8 cellular contexts compared by ENCODE assay signal in genomic region chr1:18941221-18942141, GRCh38.
DNase-seq lines count a peak whose midpoint lies in the region; ATAC-seq lines count a peak whose summit lies in the region.

No MANE protein-coding gene starts in this region.

- ATAC-seq in HG03457 (IDR thresholded peaks at IDR 0.05; ENCODE audit: unreplicated experiment) = no peak
- ATAC-seq in GM19328 (IDR thresholded peaks at IDR 0.05; ENCODE audit: unreplicated experiment) = no peak

- DNase-seq in NCI-H146 (lab: John Stamatoyannopoulos, UW) = peak; percentile 8
- no peak for DNase-seq in NCI-H146 treated with DMSO at 0.1 percent for 48 hours (lab: John Stamatoyannopoulos, UW; ENCODE audit: unreplicated experiment)
- DNase-seq in brain pericyte (ENCODE audit: low read depth, low spot score) = peak; percentile 90
- peak; percentile 69 for DNase-seq in islet precursor cell
- DNase-seq in stromal cell of bone marrow (ENCODE audit: low read depth) = peak; percentile 81
- no peak for DNase-seq in NCI-H1105 treated with DMSO at 0.1 percent for 48 hours (lab: John Stamatoyannopoulos, UW)

Comparison
In these comparisons a context has a peak if more than half of its experiments do, and no peak if none do; other contexts are left out.
1. DNase-seq: peak in NCI-H146 (single experiment), brain pericyte (single experiment), islet precursor cell (single experiment) and stromal cell of bone marrow (single experiment); none in NCI-H146 treated with DMSO at 0.1 percent for 48 hours (single experiment) and NCI-H1105 treated with DMSO at 0.1 percent for 48 hours (single experiment).